ENCODE assay signal across 1 cellular context in genomic region chr17:65122836-65123756, GRCh38.
TF ChIP-seq lines count a peak whose summit lies in the region.

No MANE protein-coding gene starts in this region.

TF ChIP-seq in HepG2, 621 proteins besides CTCF, POLR2A, EP300 and RAD21 (continued from another document and continues in another):
- no peak for TF ChIP-seq ZNF460 (CRISPR knock-in tag; IDR thresholded peaks at IDR 0.05; ENCODE audit: borderline replicate concordance)
- peak; percentile 83 for TF ChIP-seq ZFY (CRISPR knock-in tag; IDR thresholded peaks at IDR 0.05)
- TF ChIP-seq ZNF737 (CRISPR knock-in tag; IDR thresholded peaks at IDR 0.05; ENCODE audit: borderline replicate concordance), result no peak; the same call in 1 of the 2 replicates
- no peak; the same call in 1 of the 2 replicates for TF ChIP-seq FOSL2 (CRISPR knock-in tag; IDR thresholded peaks at IDR 0.05)
- no peak for TF ChIP-seq CENPT (CRISPR knock-in tag; IDR thresholded peaks at IDR 0.05; ENCODE audit: low read depth)
- TF ChIP-seq HMG20A (CRISPR knock-in tag; IDR thresholded peaks at IDR 0.05; ENCODE audit: borderline replicate concordance), result no peak
- TF ChIP-seq ZNF446 (CRISPR knock-in tag; IDR thresholded peaks at IDR 0.05), result peak; percentile 48; the same call in 1 of the 2 replicates
- peak; percentile 69 for TF ChIP-seq ZMAT3 (CRISPR knock-in tag; conservative IDR thresholded peaks at IDR 0.05)
- no peak for TF ChIP-seq ZNF34 (CRISPR knock-in tag; IDR thresholded peaks at IDR 0.05; ENCODE audit: borderline replicate concordance)
- TF ChIP-seq GTF3A (CRISPR knock-in tag; conservative IDR thresholded peaks at IDR 0.05), result no peak
- no peak for TF ChIP-seq PRMT3 (CRISPR knock-in tag; IDR thresholded peaks at IDR 0.05; ENCODE audit: borderline replicate concordance, low read depth)
- TF ChIP-seq TARDBP (CRISPR knock-in tag; IDR thresholded peaks at IDR 0.05), result peak; percentile 66; the same call in 1 of the 2 replicates
- no peak for TF ChIP-seq ZNF33B (CRISPR knock-in tag; IDR thresholded peaks at IDR 0.05)
- TF ChIP-seq REL (CRISPR knock-in tag; conservative IDR thresholded peaks at IDR 0.05), result no peak
- no peak for TF ChIP-seq ONECUT2 (CRISPR knock-in tag; IDR thresholded peaks at IDR 0.05)
- TF ChIP-seq E2F1 (CRISPR knock-in tag; IDR thresholded peaks at IDR 0.05), result peak; percentile 32; the same call in 1 of the 2 replicates
- TF ChIP-seq BHLHE40 (IDR thresholded peaks at IDR 0.05; ENCODE audit: low read length), result no peak
- peak; percentile 70 for TF ChIP-seq GABPA (IDR thresholded peaks at IDR 0.05; ENCODE audit: low read depth, low read length)
- TF ChIP-seq GABPA (CRISPR knock-in tag; IDR thresholded peaks at IDR 0.05; ENCODE audit: low read depth), result peak; percentile 93
- TF ChIP-seq, protein P1, sequence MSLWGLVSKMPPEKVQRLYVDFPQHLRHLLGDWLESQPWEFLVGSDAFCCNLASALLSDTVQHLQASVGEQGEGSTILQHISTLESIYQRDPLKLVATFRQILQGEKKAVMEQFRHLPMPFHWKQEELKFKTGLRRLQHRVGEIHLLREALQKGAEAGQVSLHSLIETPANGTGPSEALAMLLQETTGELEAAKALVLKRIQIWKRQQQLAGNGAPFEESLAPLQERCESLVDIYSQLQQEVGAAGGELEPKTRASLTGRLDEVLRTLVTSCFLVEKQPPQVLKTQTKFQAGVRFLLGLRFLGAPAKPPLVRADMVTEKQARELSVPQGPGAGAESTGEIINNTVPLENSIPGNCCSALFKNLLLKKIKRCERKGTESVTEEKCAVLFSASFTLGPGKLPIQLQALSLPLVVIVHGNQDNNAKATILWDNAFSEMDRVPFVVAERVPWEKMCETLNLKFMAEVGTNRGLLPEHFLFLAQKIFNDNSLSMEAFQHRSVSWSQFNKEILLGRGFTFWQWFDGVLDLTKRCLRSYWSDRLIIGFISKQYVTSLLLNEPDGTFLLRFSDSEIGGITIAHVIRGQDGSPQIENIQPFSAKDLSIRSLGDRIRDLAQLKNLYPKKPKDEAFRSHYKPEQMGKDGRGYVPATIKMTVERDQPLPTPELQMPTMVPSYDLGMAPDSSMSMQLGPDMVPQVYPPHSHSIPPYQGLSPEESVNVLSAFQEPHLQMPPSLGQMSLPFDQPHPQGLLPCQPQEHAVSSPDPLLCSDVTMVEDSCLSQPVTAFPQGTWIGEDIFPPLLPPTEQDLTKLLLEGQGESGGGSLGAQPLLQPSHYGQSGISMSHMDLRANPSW (CRISPR knock-in tag; IDR thresholded peaks at IDR 0.05; ENCODE audit: borderline replicate concordance), result no peak
- no peak for TF ChIP-seq ZNF674 (CRISPR knock-in tag; IDR thresholded peaks at IDR 0.05; ENCODE audit: low read depth)
- TF ChIP-seq, protein P2, sequence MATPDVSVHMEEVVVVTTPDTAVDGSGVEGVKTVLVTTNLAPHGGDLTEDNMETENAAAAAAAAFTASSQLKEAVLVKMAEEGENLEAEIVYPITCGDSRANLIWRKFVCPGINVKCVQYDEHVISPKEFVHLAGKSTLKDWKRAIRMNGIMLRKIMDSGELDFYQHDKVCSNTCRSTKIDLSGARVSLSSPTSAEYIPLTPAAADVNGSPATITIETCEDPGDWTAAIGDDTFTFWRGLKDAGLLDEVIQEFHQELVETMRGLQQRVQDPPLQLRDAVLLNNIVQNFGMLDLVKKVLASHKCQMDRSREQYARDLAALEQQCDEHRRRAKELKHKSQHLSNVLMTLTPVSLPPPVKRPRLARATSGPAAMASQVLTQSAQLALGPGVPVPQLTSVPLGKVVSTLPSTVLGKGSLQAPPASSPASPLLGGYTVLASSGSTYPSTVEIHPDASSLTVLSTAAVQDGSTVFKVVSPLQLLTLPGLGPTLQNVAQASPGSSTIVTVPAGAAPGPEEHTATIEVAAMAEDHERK (CRISPR knock-in tag; IDR thresholded peaks at IDR 0.05; ENCODE audit: low read depth), result no peak
- peak; percentile 90; the same call in 1 of the 2 replicates for TF ChIP-seq ZBTB7B (CRISPR knock-in tag; IDR thresholded peaks at IDR 0.05)
- TF ChIP-seq PTBP1 (IDR thresholded peaks at IDR 0.05; ENCODE audit: low read depth, low read length, poor library complexity, severe bottlenecking), result no peak
- 0 out of 2 replicates have a peak, but pooled peaks have one; percentile 20 for TF ChIP-seq ZBTB37 (CRISPR knock-in tag; IDR thresholded peaks at IDR 0.05)
- no peak; the same call in 1 of the 2 replicates for TF ChIP-seq KLF15 (CRISPR knock-in tag; IDR thresholded peaks at IDR 0.05; ENCODE audit: borderline replicate concordance)
- no peak for TF ChIP-seq TBX2 (CRISPR knock-in tag; IDR thresholded peaks at IDR 0.05; ENCODE audit: borderline replicate concordance)
- no peak for TF ChIP-seq SP140L (CRISPR knock-in tag; IDR thresholded peaks at IDR 0.05; ENCODE audit: borderline replicate concordance)
- TF ChIP-seq, protein P3, sequence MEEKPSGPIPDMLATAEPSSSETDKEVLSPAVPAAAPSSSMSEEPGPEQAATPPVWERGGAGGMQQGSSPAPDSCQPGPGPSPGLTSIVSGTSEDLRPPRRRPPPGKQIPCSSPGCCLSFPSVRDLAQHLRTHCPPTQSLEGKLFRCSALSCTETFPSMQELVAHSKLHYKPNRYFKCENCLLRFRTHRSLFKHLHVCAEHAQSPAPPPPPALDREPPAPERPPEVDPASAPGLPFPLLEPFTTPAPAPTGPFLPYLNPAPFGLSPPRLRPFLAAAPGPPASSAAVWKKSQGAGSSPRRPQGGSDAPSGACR (CRISPR knock-in tag; IDR thresholded peaks at IDR 0.05), result no peak; the same call in 1 of the 2 replicates
- TF ChIP-seq DNMT3B (CRISPR knock-in tag; conservative IDR thresholded peaks at IDR 0.05), result peak; percentile 63; the same call in 1 of the 2 replicates
- TF ChIP-seq MBD4 (IDR thresholded peaks at IDR 0.05; ENCODE audit: borderline replicate concordance, low read length), result no peak
- no peak for TF ChIP-seq ZNF329 (CRISPR knock-in tag; IDR thresholded peaks at IDR 0.05; ENCODE audit: low read depth)
- TF ChIP-seq FOXP4 (CRISPR knock-in tag; IDR thresholded peaks at IDR 0.05), result peak; percentile 23; the same call in 1 of the 2 replicates
- no peak for TF ChIP-seq SMAD1 (CRISPR knock-in tag; IDR thresholded peaks at IDR 0.05; ENCODE audit: borderline replicate concordance, low read depth)
- no peak for TF ChIP-seq THYN1 (CRISPR knock-in tag; IDR thresholded peaks at IDR 0.05; ENCODE audit: borderline replicate concordance, low read depth)
- TF ChIP-seq, protein P4, sequence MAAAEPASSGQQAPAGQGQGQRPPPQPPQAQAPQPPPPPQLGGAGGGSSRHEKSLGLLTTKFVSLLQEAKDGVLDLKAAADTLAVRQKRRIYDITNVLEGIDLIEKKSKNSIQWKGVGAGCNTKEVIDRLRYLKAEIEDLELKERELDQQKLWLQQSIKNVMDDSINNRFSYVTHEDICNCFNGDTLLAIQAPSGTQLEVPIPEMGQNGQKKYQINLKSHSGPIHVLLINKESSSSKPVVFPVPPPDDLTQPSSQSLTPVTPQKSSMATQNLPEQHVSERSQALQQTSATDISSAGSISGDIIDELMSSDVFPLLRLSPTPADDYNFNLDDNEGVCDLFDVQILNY (CRISPR knock-in tag; conservative IDR thresholded peaks at IDR 0.05), result no peak
- TF ChIP-seq, protein P5, sequence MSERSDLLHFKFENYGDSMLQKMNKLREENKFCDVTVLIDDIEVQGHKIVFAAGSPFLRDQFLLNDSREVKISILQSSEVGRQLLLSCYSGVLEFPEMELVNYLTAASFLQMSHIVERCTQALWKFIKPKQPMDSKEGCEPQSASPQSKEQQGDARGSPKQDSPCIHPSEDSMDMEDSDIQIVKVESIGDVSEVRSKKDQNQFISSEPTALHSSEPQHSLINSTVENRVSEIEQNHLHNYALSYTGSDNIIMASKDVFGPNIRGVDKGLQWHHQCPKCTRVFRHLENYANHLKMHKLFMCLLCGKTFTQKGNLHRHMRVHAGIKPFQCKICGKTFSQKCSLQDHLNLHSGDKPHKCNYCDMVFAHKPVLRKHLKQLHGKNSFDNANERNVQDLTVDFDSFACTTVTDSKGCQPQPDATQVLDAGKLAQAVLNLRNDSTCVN (CRISPR knock-in tag; IDR thresholded peaks at IDR 0.05; ENCODE audit: borderline replicate concordance), result peak; percentile 51; the same call in 1 of the 2 replicates
- peak; percentile 13; the same call in 1 of the 2 replicates for TF ChIP-seq ZNF605 (CRISPR knock-in tag; IDR thresholded peaks at IDR 0.05)
- peak; percentile 25; the same call in 1 of the 2 replicates for TF ChIP-seq NRL (CRISPR knock-in tag; IDR thresholded peaks at IDR 0.05; ENCODE audit: borderline replicate concordance)
- TF ChIP-seq, protein P6, sequence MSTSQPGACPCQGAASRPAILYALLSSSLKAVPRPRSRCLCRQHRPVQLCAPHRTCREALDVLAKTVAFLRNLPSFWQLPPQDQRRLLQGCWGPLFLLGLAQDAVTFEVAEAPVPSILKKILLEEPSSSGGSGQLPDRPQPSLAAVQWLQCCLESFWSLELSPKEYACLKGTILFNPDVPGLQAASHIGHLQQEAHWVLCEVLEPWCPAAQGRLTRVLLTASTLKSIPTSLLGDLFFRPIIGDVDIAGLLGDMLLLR (CRISPR knock-in tag; IDR thresholded peaks at IDR 0.05), result peak; percentile 51; the same call in 1 of the 2 replicates
- peak; percentile 71; the same call in 1 of the 2 replicates for TF ChIP-seq SMAD3 (CRISPR knock-in tag; IDR thresholded peaks at IDR 0.05)
- TF ChIP-seq CEBPZ (IDR thresholded peaks at IDR 0.05; ENCODE audit: low read length), result no peak
- peak; percentile 50; the same call in 1 of the 2 replicates for TF ChIP-seq ZNF792 (CRISPR knock-in tag; IDR thresholded peaks at IDR 0.05)
- TF ChIP-seq HES4 (CRISPR knock-in tag; IDR thresholded peaks at IDR 0.05; ENCODE audit: borderline replicate concordance), result peak; percentile 71; the same call in 1 of the 2 replicates
- TF ChIP-seq NFYC (CRISPR knock-in tag; IDR thresholded peaks at IDR 0.05), result no peak
- no peak for TF ChIP-seq KDM1A (CRISPR knock-in tag; IDR thresholded peaks at IDR 0.05)
- TF ChIP-seq THAP11 (CRISPR knock-in tag; IDR thresholded peaks at IDR 0.05), result peak; percentile 86
- no peak for TF ChIP-seq MED13 (CRISPR knock-in tag; IDR thresholded peaks at IDR 0.05)
- TF ChIP-seq ATAD3A (CRISPR knock-in tag; IDR thresholded peaks at IDR 0.05), result no peak
- TF ChIP-seq ZSCAN31 (CRISPR knock-in tag; IDR thresholded peaks at IDR 0.05; ENCODE audit: low read depth), result peak; percentile 49; the same call in 1 of the 2 replicates
- TF ChIP-seq ZFAT (CRISPR knock-in tag; conservative IDR thresholded peaks at IDR 0.05), result no peak
- peak; percentile 76 for TF ChIP-seq RBFOX2 (IDR thresholded peaks at IDR 0.05; ENCODE audit: low read depth, low read length)
- no peak for TF ChIP-seq ZNF703 (CRISPR knock-in tag; IDR thresholded peaks at IDR 0.05; ENCODE audit: borderline replicate concordance)
- no peak for TF ChIP-seq SSRP1 (CRISPR knock-in tag; IDR thresholded peaks at IDR 0.05)
- peak; percentile 64; the same call in 1 of the 2 replicates for TF ChIP-seq CBX5 (CRISPR knock-in tag; IDR thresholded peaks at IDR 0.05; ENCODE audit: borderline replicate concordance)
- TF ChIP-seq TP53 (CRISPR knock-in tag; conservative IDR thresholded peaks at IDR 0.05), result no peak
- TF ChIP-seq RORA (CRISPR knock-in tag; IDR thresholded peaks at IDR 0.05), result no peak
